In genomic region chr1:40803447-40803846, GRCh38 we compare ENCODE assay signal across 23 cellular contexts. TPM values are rescaled to one million over a fixed set of nuclear protein-coding genes. Genes with fewer than 3 reads are reported as not detected.
DNase-seq lines count a peak whose midpoint lies in the region; ATAC-seq and TF ChIP-seq lines count a peak whose summit lies in the region.
"Had no signal": no experiment of that assay in that cellular context is flagged by ENCODE, and none has a peak within 500 bp of the region (broad histone marks: within the 10 kb centered on the region; RNA-seq: fewer than 3 reads in every experiment).

No MANE protein-coding gene starts in this region.

- no peaks in the 10 kb centered on the region for H3K27me3 Mint-ChIP-seq in activated naive CD8-positive, alpha-beta T cell treated with anti-CD3 and anti-CD28 coated beads, Interleukin-2, amount 50 U/mL, for 24 hours
- no peaks in the 10 kb centered on the region for H3K27me3 Mint-ChIP-seq in activated naive CD8-positive, alpha-beta T cell treated with anti-CD3 and anti-CD28 coated beads for 36 hours
- H3K27me3 Mint-ChIP-seq in central memory CD8-positive, alpha-beta T cell = no peaks in the 10 kb centered on the region
- H3K27me3 Mint-ChIP-seq in naive thymus-derived CD8-positive, alpha-beta T cell = no peaks in the 10 kb centered on the region
- H3K27me3 Mint-ChIP-seq: stimulated activated naive CD8-positive, alpha-beta T cell treated with anti-CD3 and anti-CD28 coated beads, Interleukin-15, Interleukin-2, amounts not matched to agents 100 ng/mL and 50 ng/mL, for 24 hours had no signal

- intact Hi-C loops in upper lobe of right lung (cut with DNase I) = no loop called here
- intact Hi-C loops in posterior cingulate gyrus (cut with DNase I) = no loop called here

- DNase-seq in activated naive CD8-positive, alpha-beta T cell treated with anti-CD3 and anti-CD28 coated beads, Interleukin-2, amount 50 U/mL, for 24 hours = no peak
- no peak for DNase-seq in activated naive CD8-positive, alpha-beta T cell treated with anti-CD3 and anti-CD28 coated beads for 36 hours
- no peak for DNase-seq in central memory CD8-positive, alpha-beta T cell (ENCODE audit: low spot score in 2 of 2)
- no peak for DNase-seq in naive thymus-derived CD8-positive, alpha-beta T cell
- no peak for DNase-seq in upper lobe of right lung
- no peak for DNase-seq in OCI-M2 (lab: John Stamatoyannopoulos, UW; ENCODE audit: unreplicated experiment)
- DNase-seq in posterior cingulate gyrus = no peak
- DNase-seq in foreskin fibroblast = no peak
- DNase-seq: 8988T; activated CD4-positive, CD25-positive, alpha-beta regulatory T cell treated with anti-CD3 and anti-CD28 coated beads, Interleukin-2, amount 50 U/mL, for 72 hours; C1 segment of cervical spinal cord; effector CD4-positive, alpha-beta T cell; heart left ventricle; mesenchymal stem cell; NCI-H1092; NCI-H2107; SK-N-SH; stimulated activated CD4-positive, alpha-beta T cell treated with anti-CD3 and anti-CD28 coated beads, Interleukin-1b, Interleukin-23, amount 100 ng/mL, for 48 hours; T1000 had no signal

- no peak overlapping the region for H3K4me3 Mint-ChIP-seq in activated naive CD8-positive, alpha-beta T cell treated with anti-CD3 and anti-CD28 coated beads, Interleukin-2, amount 50 U/mL, for 24 hours
- H3K4me3 Mint-ChIP-seq in activated naive CD8-positive, alpha-beta T cell treated with anti-CD3 and anti-CD28 coated beads for 36 hours = no peak overlapping the region
- peak overlapping the region; percentile 44 for H3K4me3 Mint-ChIP-seq in central memory CD8-positive, alpha-beta T cell
- peak overlapping the region in 5 of 10 donors; percentile 40 to 63 (median 56) for H3K4me3 Mint-ChIP-seq in naive thymus-derived CD8-positive, alpha-beta T cell

- TF ChIP-seq CTCF in upper lobe of right lung (IDR thresholded peaks at IDR 0.05) (no peak), foreskin fibroblast (IDR thresholded peaks at IDR 0.05; ENCODE audit: low read depth, low read length) (no peak)

- H3K9me3 ChIP-seq in upper lobe of right lung = no peaks in the 10 kb centered on the region
- H3K9me3 ChIP-seq: heart left ventricle, SK-N-SH had no signal

- H3K9me3 Mint-ChIP-seq in activated naive CD8-positive, alpha-beta T cell treated with anti-CD3 and anti-CD28 coated beads, Interleukin-2, amount 50 U/mL, for 24 hours = no peaks in the 10 kb centered on the region
- no peaks in the 10 kb centered on the region for H3K9me3 Mint-ChIP-seq in activated naive CD8-positive, alpha-beta T cell treated with anti-CD3 and anti-CD28 coated beads for 36 hours
- no peaks in the 10 kb centered on the region for H3K9me3 Mint-ChIP-seq in central memory CD8-positive, alpha-beta T cell
- no peaks in the 10 kb centered on the region for H3K9me3 Mint-ChIP-seq in naive thymus-derived CD8-positive, alpha-beta T cell
- H3K9me3 Mint-ChIP-seq: activated T-helper 2 cell treated with anti-CD3 and anti-CD28 coated beads, Interferon-gamma antibody, Interleukin-2, Interleukin-4, amounts not matched to agents 10 μg/mL and 5 μg/mL and 100 μg/mL, durations not matched to agents 14 hours and 24 hours and 36 hours; neural crest cell; stimulated activated naive CD8-positive, alpha-beta T cell treated with anti-CD3 and anti-CD28 coated beads, Interleukin-15, Interleukin-2, amounts not matched to agents 100 ng/mL and 50 ng/mL, for 24 hours had no signal

- H3K4me1 Mint-ChIP-seq in activated naive CD8-positive, alpha-beta T cell treated with anti-CD3 and anti-CD28 coated beads, Interleukin-2, amount 50 U/mL, for 24 hours = peaks cover 26% of the 10 kb centered on the region
- H3K4me1 Mint-ChIP-seq in activated naive CD8-positive, alpha-beta T cell treated with anti-CD3 and anti-CD28 coated beads for 36 hours = peaks cover 22% of the 10 kb centered on the region
- H3K4me1 Mint-ChIP-seq in central memory CD8-positive, alpha-beta T cell = peaks cover 26% of the 10 kb centered on the region
- H3K4me1 Mint-ChIP-seq in naive thymus-derived CD8-positive, alpha-beta T cell = peaks cover 12 to 31% (median 28%) of the 10 kb centered on the region in 4 donors

- no peaks in the 10 kb centered on the region for H3K27me3 ChIP-seq in upper lobe of right lung
- H3K27me3 ChIP-seq: heart left ventricle had no signal

- H3K4me1 ChIP-seq in upper lobe of right lung = peaks cover 11% of the 10 kb centered on the region

- H3K27ac ChIP-seq in upper lobe of right lung = peak overlapping the region; percentile 65

- no peak overlapping the region for H3K4me3 ChIP-seq in upper lobe of right lung
- H3K4me3 ChIP-seq in foreskin fibroblast (ENCODE audit: low read depth in 1 of 2, low read length in 2 of 2) = no peak overlapping the region

- no peaks in the 10 kb centered on the region for H3K36me3 ChIP-seq in upper lobe of right lung
- H3K36me3 ChIP-seq: heart left ventricle had no signal

- POLR2A ChIA-PET in naive thymus-derived CD8-positive, alpha-beta T cell (lab: Charles Lee) = interaction anchor here (0.8 to 1.6 kb wide), 2 partner anchors 24 to 59 kb away, joined by 3 to 8 read pairs; partner anchors contain the start of gene CITED4

- no peaks in the 10 kb centered on the region for H3K36me3 Mint-ChIP-seq in activated naive CD8-positive, alpha-beta T cell treated with anti-CD3 and anti-CD28 coated beads, Interleukin-2, amount 50 U/mL, for 24 hours (ENCODE audit: low read depth)
- H3K36me3 Mint-ChIP-seq in activated naive CD8-positive, alpha-beta T cell treated with anti-CD3 and anti-CD28 coated beads for 36 hours = no peaks in the 10 kb centered on the region
- peaks cover 3% of the 10 kb centered on the region for H3K36me3 Mint-ChIP-seq in central memory CD8-positive, alpha-beta T cell (ENCODE audit: insufficient read depth)
- H3K36me3 Mint-ChIP-seq in naive thymus-derived CD8-positive, alpha-beta T cell = no peaks in the 10 kb centered on the region

- ATAC-seq in activated naive CD8-positive, alpha-beta T cell treated with anti-CD3 and anti-CD28 coated beads, Interleukin-2, amount 50 U/mL, for 24 hours = no peak
- no peak for ATAC-seq in central memory CD8-positive, alpha-beta T cell (replicated peaks; ENCODE audit: extremely low read depth, poor library complexity, severe bottlenecking)
- no peak for ATAC-seq in naive thymus-derived CD8-positive, alpha-beta T cell
- ATAC-seq in upper lobe of right lung = no peak
- ATAC-seq: heart left ventricle, sciatic nerve had no signal

- H3K27ac Mint-ChIP-seq in activated naive CD8-positive, alpha-beta T cell treated with anti-CD3 and anti-CD28 coated beads, Interleukin-2, amount 50 U/mL, for 24 hours = peak overlapping the region; percentile 35
- no peak overlapping the region for H3K27ac Mint-ChIP-seq in activated naive CD8-positive, alpha-beta T cell treated with anti-CD3 and anti-CD28 coated beads for 36 hours
- H3K27ac Mint-ChIP-seq in central memory CD8-positive, alpha-beta T cell (ENCODE audit: low read depth) = peak overlapping the region; percentile 69
- peak overlapping the region; percentile 72 to 90 (median 85) for H3K27ac Mint-ChIP-seq in naive thymus-derived CD8-positive, alpha-beta T cell
- H3K27ac Mint-ChIP-seq: activated T-helper 2 cell treated with anti-CD3 and anti-CD28 coated beads, Interferon-gamma antibody, Interleukin-2, Interleukin-4, amounts not matched to agents 10 μg/mL and 5 μg/mL and 100 μg/mL, durations not matched to agents 14 hours and 24 hours and 36 hours; stimulated activated naive CD8-positive, alpha-beta T cell treated with anti-CD3 and anti-CD28 coated beads, Interleukin-15, Interleukin-2, amounts not matched to agents 100 ng/mL and 50 ng/mL, for 24 hours had no signal

RNA-seq across cellular contexts. Expression of gene KCNQ4, which starts 19.9 kb away (rescaled TPM):
- under 1 TPM; 0.64 to 0.82 TPM for total RNA-seq in activated naive CD8-positive, alpha-beta T cell treated with anti-CD3 and anti-CD28 coated beads for 36 hours
- under 1 TPM; 0.18 to 0.25 TPM for total RNA-seq in naive thymus-derived CD8-positive, alpha-beta T cell
- under 1 TPM; 0.08 to 0.17 (median 0.08) TPM for polyA plus RNA-seq in naive thymus-derived CD8-positive, alpha-beta T cell
- total RNA-seq in upper lobe of right lung = 0.96 TPM

RNA-seq across cellular contexts. Expression of gene CITED4, which starts 58.7 kb away (rescaled TPM):
- total RNA-seq in activated naive CD8-positive, alpha-beta T cell treated with anti-CD3 and anti-CD28 coated beads for 36 hours = 1 to 10 TPM; 4.3 to 5.3 TPM
- 10 to 100 TPM; 24.3 to 24.5 TPM for total RNA-seq in naive thymus-derived CD8-positive, alpha-beta T cell
- 10 to 100 TPM; 24.5 to 45.4 (median 27.4) TPM for polyA plus RNA-seq in naive thymus-derived CD8-positive, alpha-beta T cell
- 23.2 TPM for total RNA-seq in upper lobe of right lung
